In the genomic region with DNA sequence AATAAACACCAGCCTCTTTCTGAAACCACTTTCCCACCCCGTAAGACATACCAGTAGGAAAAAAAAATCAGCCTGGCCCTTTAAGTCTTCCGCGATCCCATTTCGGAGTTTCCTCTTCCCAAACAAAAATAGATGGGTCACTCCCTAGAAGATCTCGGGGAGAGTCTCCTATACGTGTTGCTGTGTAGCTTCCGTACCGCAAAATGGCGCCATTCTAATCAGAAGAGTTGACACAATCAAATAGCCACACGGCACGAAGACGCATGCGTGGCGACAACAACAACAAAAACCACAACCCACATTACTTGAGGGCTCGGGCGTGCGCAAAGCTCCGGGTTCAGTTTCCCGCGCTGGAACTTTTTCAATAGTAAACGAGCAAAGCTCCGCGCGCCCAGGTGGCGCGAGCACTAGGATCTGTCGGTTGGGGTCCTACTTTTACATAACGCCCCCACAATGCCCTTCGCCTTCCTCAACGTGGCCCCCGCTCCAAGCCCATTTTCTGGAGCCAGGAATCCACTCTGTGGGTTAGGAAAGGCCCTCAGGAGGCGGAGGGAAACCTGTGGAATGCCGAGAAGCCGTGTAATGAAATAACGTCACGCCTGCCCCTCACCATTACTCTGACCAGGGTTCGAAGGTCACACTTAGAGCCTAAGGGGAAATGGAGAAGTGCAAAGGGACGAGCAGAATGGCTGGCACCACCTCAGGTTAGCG, we compare ENCODE assay signal across 8 cellular contexts. TPM values are rescaled to one million over a fixed set of nuclear protein-coding genes. Genes with fewer than 3 reads are reported as not detected.
DNase-seq lines count a peak whose midpoint lies in the region; ATAC-seq and TF ChIP-seq lines count a peak whose summit lies in the region.

Gene GPANK1 (minus strand): TSS at position 208 of the 711 bp plus-strand sequence. CDS start 519 bp downstream, outside the sequence.

- peaks cover 34 to 35% of the 10 kb centered on the region in 2 donors for H3K36me3 ChIP-seq in ascending aorta
- peaks cover 40% of the 10 kb centered on the region for H3K36me3 ChIP-seq in right atrium auricular region
- H3K36me3 ChIP-seq in urinary bladder (ENCODE audit: insufficient read depth): peaks cover 6% of the 10 kb centered on the region

- H3K27me3 ChIP-seq in ascending aorta (no peaks in the 10 kb centered on the region), right atrium auricular region (no peaks in the 10 kb centered on the region)

- WGBS in urinary bladder: under 1% methylated on average over 39 of the region's 39 CpGs

- DNase-seq in DMS53 (lab: John Stamatoyannopoulos, UW) (peak; percentile 96), NCI-H2081 treated with DMSO at 0.1 percent for 48 hours (lab: John Stamatoyannopoulos, UW) (peak; percentile 74), T-helper 9 cell (peak; percentile 84), ascending aorta (ENCODE audit: low spot score in 2 of 2) (peak; percentile 73 to 96), right atrium auricular region (ENCODE audit: low spot score) (peak; percentile 96), pulmonary artery endothelial cell (ENCODE audit: low read depth, low spot score) (peak; percentile 86)

- H3K4me3 ChIP-seq in ascending aorta: peak within 1 kb of the TSS; percentile 72 to 97
- H3K4me3 ChIP-seq in right atrium auricular region: peak within 1 kb of the TSS; percentile 84 to 92
- peak within 1 kb of the TSS; percentile 80 for H3K4me3 ChIP-seq in urinary bladder (ENCODE audit: low read depth, low read length)

- peak; percentile 26 for ATAC-seq in HG02588 (IDR thresholded peaks at IDR 0.05; ENCODE audit: unreplicated experiment)

- intact Hi-C loops in ascending aorta (cut with DNase I): loop anchor here (1.0 to 10.0 kb wide), 7 partner anchors 13 to 1650 kb away; partner anchors contain the start of genes AGPAT1, BAG6, NELFE and PRRC2A

- TF ChIP-seq CTCF in ascending aorta (IDR thresholded peaks at IDR 0.05) (no peak), right atrium auricular region (IDR thresholded peaks at IDR 0.05) (no peak)

- H3K4me1 ChIP-seq in ascending aorta (peaks cover 16 to 34% of the 10 kb centered on the region in 2 donors), right atrium auricular region (peaks cover 0 to 50% of the 10 kb centered on the region in 2 donors), urinary bladder (ENCODE audit: insufficient read depth) (no peaks in the 10 kb centered on the region)

- peak within 1 kb of the TSS; percentile 91 to 97 for H3K27ac ChIP-seq in ascending aorta
- peak within 1 kb of the TSS; percentile 89 to 97 for H3K27ac ChIP-seq in right atrium auricular region
- peak within 1 kb of the TSS; percentile 92 for H3K27ac ChIP-seq in urinary bladder (ENCODE audit: low read depth)

- no peaks in the 10 kb centered on the region for H3K9me3 ChIP-seq in ascending aorta
- H3K9me3 ChIP-seq in right atrium auricular region: no peaks in the 10 kb centered on the region

RNA-seq across cellular contexts. Expression of gene GPANK1, which starts in this region (rescaled TPM):
- total RNA-seq in ascending aorta: 9.8 TPM
- total RNA-seq in right atrium auricular region: 10 to 100 TPM; 14.7 to 20.0 TPM
- total RNA-seq in pulmonary artery endothelial cell: 12.1 and 12.5 TPM in 2 replicates
- 10.0 TPM for total RNA-seq in urinary bladder
- polyA plus RNA-seq in urinary bladder: 20.9 TPM

Comparison
In these comparisons a context has a peak if more than half of its experiments do, and no peak if none do; other contexts are left out.
1. Peak in every context shown above with its lines: DNase-seq, ATAC-seq, H3K4me3 ChIP-seq and H3K27ac ChIP-seq.